22 cellular contexts compared by ENCODE assay signal in genomic region chrX:115588180-115588579, GRCh38.
"Had no signal": no experiment of that assay in that cellular context is flagged by ENCODE, and none has a peak within 500 bp of the region (broad histone marks: within the 10 kb centered on the region; RNA-seq: fewer than 3 reads in every experiment).

No MANE protein-coding gene starts in this region.

- H3K4me3 ChIP-seq: coronary artery, left lung had no signal

- ATAC-seq: activated CD4-positive, alpha-beta T cell treated with anti-CD3 and anti-CD28 coated beads for 36 hours; left lung; WTC11 had no signal

- H3K27ac ChIP-seq: left lung had no signal

- DNase-seq: activated CD4-positive, alpha-beta T cell treated with anti-CD3 and anti-CD28 coated beads for 36 hours; activated CD4-positive, alpha-beta T cell treated with anti-CD3 and anti-CD28 coated beads, Interleukin-2, amount 50 U/mL, for 48 hours; activated naive CD4-positive, alpha-beta T cell; activated naive CD8-positive, alpha-beta T cell treated with anti-CD3 and anti-CD28 coated beads for 36 hours; activated T-cell treated with anti-CD3 and anti-CD28 coated beads for 4 hours; amygdala; caudate nucleus; foreskin fibroblast; glutamatergic neuron; hypothalamus; kidney; left lung; mammary epithelial cell; nephron progenitor cell; nucleus accumbens; posterior cingulate gyrus; stimulated activated CD4-positive, alpha-beta T cell treated with anti-CD3 and anti-CD28 coated beads, Interleukin-2, amount 100 ng/mL, for 24 hours; stimulated activated naive CD4-positive, alpha-beta T cell treated with Interleukin-2 at 50 U/mL for 16 hours; trophoblast cell had no signal

- H3K9me3 ChIP-seq: left lung had no signal

- H3K36me3 ChIP-seq: left lung had no signal

- FAIRE-seq: endometrium, kidney had no signal
